ENCODE assay signal across 10 cellular contexts in the genomic region with DNA sequence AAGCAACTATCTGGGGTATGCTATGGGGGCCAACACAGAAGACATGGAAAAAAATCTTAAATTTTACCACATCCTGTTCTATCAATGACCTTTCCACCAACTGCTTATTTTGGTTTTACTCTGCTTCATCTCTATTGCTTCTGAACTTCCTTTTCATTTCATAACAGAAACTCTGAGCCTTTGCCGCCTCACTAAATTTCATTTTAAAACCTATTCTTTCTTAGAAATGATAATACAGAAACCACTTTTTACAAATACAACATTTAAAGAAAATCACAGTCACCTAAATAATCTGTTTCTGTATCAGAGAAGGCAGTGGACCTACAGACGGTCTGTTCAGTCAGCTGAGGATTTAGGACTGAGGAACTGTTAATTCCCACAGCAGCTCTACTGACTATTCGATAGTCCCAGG.
DNase-seq lines count a peak whose midpoint lies in the region; ATAC-seq lines count a peak whose summit lies in the region.
"Had no signal": no experiment of that assay in that cellular context is flagged by ENCODE, and none has a peak within 500 bp of the region (broad histone marks: within the 10 kb centered on the region; RNA-seq: fewer than 3 reads in every experiment).

No MANE protein-coding gene starts in this region.

- no peak for DNase-seq in activated naive CD8-positive, alpha-beta T cell treated with anti-CD3 and anti-CD28 coated beads, Interleukin-2, amount 50 U/mL, for 24 hours
- no peak for DNase-seq in left ventricle myocardium superior
- no peak for DNase-seq in 8988T
- no peak for DNase-seq in mucosa of gallbladder (ENCODE audit: low spot score)
- no peak for DNase-seq in NCI-H446 treated with DMSO at 0.1 percent for 48 hours (lab: John Stamatoyannopoulos, UW)
- DNase-seq: activated T-cell treated with anti-CD3 and anti-CD28 coated beads, Interleukin-2, amount 50 U/mL, for 4 hours had no signal

- H3K27ac Mint-ChIP-seq in activated naive CD8-positive, alpha-beta T cell treated with anti-CD3 and anti-CD28 coated beads, Interleukin-2, amount 50 U/mL, for 24 hours, result peak overlapping the region; percentile 81
- H3K27ac Mint-ChIP-seq: IgD-negative memory B cell had no signal

- peaks cover 8% of the 10 kb centered on the region for H3K9me3 Mint-ChIP-seq in activated naive CD8-positive, alpha-beta T cell treated with anti-CD3 and anti-CD28 coated beads, Interleukin-2, amount 50 U/mL, for 24 hours
- H3K9me3 Mint-ChIP-seq: activated T-cell treated with anti-CD3 and anti-CD28 coated beads, Interleukin-2, amount 50 U/mL, for 4 hours; IgD-negative memory B cell had no signal

- H3K4me1 Mint-ChIP-seq in activated naive CD8-positive, alpha-beta T cell treated with anti-CD3 and anti-CD28 coated beads, Interleukin-2, amount 50 U/mL, for 24 hours, result peaks cover 46% of the 10 kb centered on the region

- H3K36me3 Mint-ChIP-seq in activated naive CD8-positive, alpha-beta T cell treated with anti-CD3 and anti-CD28 coated beads, Interleukin-2, amount 50 U/mL, for 24 hours (ENCODE audit: low read depth), result peaks cover 13% of the 10 kb centered on the region
- H3K36me3 Mint-ChIP-seq: IgD-negative memory B cell had no signal

- ATAC-seq in GM18517 (IDR thresholded peaks at IDR 0.05; ENCODE audit: unreplicated experiment) (peak; percentile 75), GM21528 (IDR thresholded peaks at IDR 0.05; ENCODE audit: low FRiP score, unreplicated experiment) (peak; percentile 67), HG03354 (IDR thresholded peaks at IDR 0.05; ENCODE audit: poor library complexity, severe bottlenecking, unreplicated experiment) (peak; percentile 59), left ventricle myocardium superior (no peak)
- peak; percentile 58 for ATAC-seq in activated naive CD8-positive, alpha-beta T cell treated with anti-CD3 and anti-CD28 coated beads, Interleukin-2, amount 50 U/mL, for 24 hours

- no peaks in the 10 kb centered on the region for H3K27me3 Mint-ChIP-seq in activated naive CD8-positive, alpha-beta T cell treated with anti-CD3 and anti-CD28 coated beads, Interleukin-2, amount 50 U/mL, for 24 hours
- H3K27me3 Mint-ChIP-seq: IgD-negative memory B cell had no signal

- intact Hi-C loops in left ventricle myocardium superior (cut with micrococcal nuclease), result no loop called here

- peak overlapping the region; percentile 45 for H3K4me3 Mint-ChIP-seq in activated naive CD8-positive, alpha-beta T cell treated with anti-CD3 and anti-CD28 coated beads, Interleukin-2, amount 50 U/mL, for 24 hours
- H3K4me3 Mint-ChIP-seq: activated T-cell treated with anti-CD3 and anti-CD28 coated beads, Interleukin-2, amount 50 U/mL, for 4 hours had no signal
